ENCODE assay signal across 10 cellular contexts in the genomic region with DNA sequence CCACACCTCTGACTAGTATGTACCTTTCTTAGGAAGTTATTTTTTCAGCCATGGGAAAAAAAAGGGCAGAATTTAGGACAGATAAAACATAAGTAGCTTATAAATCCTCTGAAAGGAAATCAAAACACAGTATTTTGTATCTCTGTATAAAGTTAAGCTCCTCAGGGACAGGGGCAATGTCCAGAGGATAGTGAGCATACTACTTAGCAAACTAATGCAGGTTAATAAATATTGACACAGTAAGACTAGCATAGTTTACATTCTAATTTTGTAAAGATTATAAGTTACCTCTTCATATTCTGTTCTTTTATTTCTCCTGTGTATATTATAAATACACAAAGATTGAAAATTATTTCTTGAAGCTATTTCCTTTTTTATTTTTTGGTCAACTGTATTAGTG. TPM values are rescaled to one million over a fixed set of nuclear protein-coding genes. Genes with fewer than 3 reads are reported as not detected.
DNase-seq lines count a peak whose midpoint lies in the region; ATAC-seq and TF ChIP-seq lines count a peak whose summit lies in the region.
"Had no signal": no experiment of that assay in that cellular context is flagged by ENCODE, and none has a peak within 500 bp of the region (broad histone marks: within the 10 kb centered on the region; RNA-seq: fewer than 3 reads in every experiment).

No MANE protein-coding gene starts in this region.

- no peak overlapping the region for H2AFZ ChIP-seq in neural cell (ENCODE audit: low read depth, low read length)

- peak overlapping the region in 1 of 7 donors; percentile 89 for H3K27ac Mint-ChIP-seq in CD4-positive, alpha-beta memory T cell

- CTCF ChIA-PET in CD4-positive, alpha-beta memory T cell (lab: Charles Lee; ENCODE audit: partially characterized antibody) = interaction anchor here (0.9 kb wide), 1 partner anchor 497 kb away, joined by 4 read pairs; no protein-coding TSS in a partner anchor

- H3K4me1 Mint-ChIP-seq in CD4-positive, alpha-beta memory T cell = peaks cover 46 to 61% (median 53%) of the 10 kb centered on the region in 4 donors

- POLR2A ChIA-PET in CD4-positive, alpha-beta memory T cell (lab: Charles Lee; ENCODE audit: partially characterized antibody) = no interaction called here

- peak overlapping the region; percentile 17 to 98 (median 94) for H3K4me3 Mint-ChIP-seq in CD4-positive, alpha-beta memory T cell

- H3K4me3 ChIP-seq in CD4-positive, alpha-beta memory T cell (ENCODE audit: low read length in 2 of 2) = no peak overlapping the region
- H3K4me3 ChIP-seq in MG63 = peak overlapping the region; percentile 99
- H3K4me3 ChIP-seq in dorsolateral prefrontal cortex = peak overlapping the region in 49 of 59 donors; percentile 2 to 100 (median 95)
- peak overlapping the region; percentile 77 for H3K4me3 ChIP-seq in neural cell (ENCODE audit: low read length)
- H3K4me3 ChIP-seq in mucosa of descending colon = no peak overlapping the region

- H3K4me1 ChIP-seq in CD4-positive, alpha-beta memory T cell (ENCODE audit: insufficient read depth, low read length) = peaks cover 62% of the 10 kb centered on the region
- H3K4me1 ChIP-seq in mucosa of descending colon (ENCODE audit: low read depth) = peaks cover 23% of the 10 kb centered on the region

- no peaks in the 10 kb centered on the region for H3K36me3 ChIP-seq in CD4-positive, alpha-beta memory T cell (ENCODE audit: insufficient read depth, low read length)
- H3K36me3 ChIP-seq in MG63 (peaks cover 31% of the 10 kb centered on the region), neural cell (ENCODE audit: insufficient read depth, low read length) (no peaks in the 10 kb centered on the region), mucosa of descending colon (ENCODE audit: low read depth) (no peaks in the 10 kb centered on the region)

- H3K27me3 Mint-ChIP-seq in CD4-positive, alpha-beta memory T cell = no peaks in the 10 kb centered on the region

- TF ChIP-seq CTCF in dorsolateral prefrontal cortex (IDR thresholded peaks at IDR 0.05 in 54 of 56, conservative IDR thresholded peaks at IDR 0.05 in 2 of 56; ENCODE audit: low read depth in 1 of 56, partially characterized antibody in 56 of 56) = no peak
- no peak for TF ChIP-seq CTCF in neural cell (IDR thresholded peaks at IDR 0.05; ENCODE audit: poor library complexity, severe bottlenecking)
- no peak for TF ChIP-seq CTCF in mucosa of descending colon (IDR thresholded peaks at IDR 0.05)
- no peak for TF ChIP-seq CTCF in GM10266 (IDR thresholded peaks at IDR 0.05; ENCODE audit: control insufficient read depth, insufficient read depth, low read depth, missing control alignments)

- no peaks in the 10 kb centered on the region for H3K9me3 Mint-ChIP-seq in CD4-positive, alpha-beta memory T cell

- peak overlapping the region; percentile 94 for H3K9ac ChIP-seq in neural cell (ENCODE audit: low read length)

- TF ChIP-seq RAD21 in neural cell (conservative IDR thresholded peaks at IDR 0.05) = no peak

- H3K36me3 Mint-ChIP-seq in CD4-positive, alpha-beta memory T cell = peaks cover 4 to 11% of the 10 kb centered on the region in 2 donors

- H4K20me1 ChIP-seq in neural cell (ENCODE audit: insufficient read depth) = peaks cover 10% of the 10 kb centered on the region

- H3K9me2 ChIP-seq in neural cell (ENCODE audit: insufficient read depth, low read length) = no peaks in the 10 kb centered on the region

- no peak for DNase-seq in CD4-positive, alpha-beta memory T cell
- DNase-seq in MG63 (no peak), dorsolateral prefrontal cortex (no peak), cerebellar nuclear complex (lab: John Stamatoyannopoulos, UW) (no peak), mucosa of descending colon (no peak), GM10266 (ENCODE audit: extremely low spot score) (no peak)
- DNase-seq: activated naive CD4-positive, alpha-beta T cell; stimulated activated CD4-positive, alpha-beta T cell treated with anti-CD3 and anti-CD28 coated beads, Interleukin-4, amount 100 ng/mL, for 4 hours had no signal

- intact Hi-C loops in CD4-positive, alpha-beta memory T cell (cut with micrococcal nuclease) = loop anchor here (5.0 to 10.0 kb wide), 2 partner anchors 416 to 498 kb away; no protein-coding TSS in a partner anchor
- intact Hi-C loops in dorsolateral prefrontal cortex (cut with DNase I) (loop anchor here in 1 of 2 donors (5.0 to 10.0 kb wide), 3 partner anchors 102 to 1782 kb away; no protein-coding TSS in a partner anchor), mucosa of descending colon (cut with DNase I, micrococcal nuclease) (no loop called here)

- peaks cover 58% of the 10 kb centered on the region for H3K79me2 ChIP-seq in neural cell (replicated peaks; ENCODE audit: insufficient read depth, low read length)

- H3K27me3 ChIP-seq in CD4-positive, alpha-beta memory T cell (ENCODE audit: insufficient read depth, low read length) = no peaks in the 10 kb centered on the region
- H3K27me3 ChIP-seq in MG63 = no peaks in the 10 kb centered on the region
- no peaks in the 10 kb centered on the region for H3K27me3 ChIP-seq in dorsolateral prefrontal cortex
- H3K27me3 ChIP-seq in neural cell (ENCODE audit: insufficient read depth, low read depth, low read length) = no peaks in the 10 kb centered on the region

- ATAC-seq in mucosa of descending colon (no peak), GM18909 (IDR thresholded peaks at IDR 0.05; ENCODE audit: poor library complexity, unreplicated experiment) (no peak)

- TF ChIP-seq EP300 in neural cell (conservative IDR thresholded peaks at IDR 0.05; ENCODE audit: poor library complexity, severe bottlenecking) = no peak

- no peaks in the 10 kb centered on the region for H3F3A ChIP-seq in neural cell (ENCODE audit: insufficient read depth, low read length, poor library complexity, severe bottlenecking)

- no peaks in the 10 kb centered on the region for H3K9me3 ChIP-seq in CD4-positive, alpha-beta memory T cell (ENCODE audit: control insufficient read depth in 1 of 2, low read length in 2 of 2)
- H3K9me3 ChIP-seq in MG63 (peaks cover 3% of the 10 kb centered on the region; the same call in 1 of the 2 replicates), neural cell (ENCODE audit: low read length) (no peaks in the 10 kb centered on the region), mucosa of descending colon (no peaks in the 10 kb centered on the region)

- H3K4me2 ChIP-seq in neural cell (ENCODE audit: low read length) = peak overlapping the region; percentile 66

- no peak overlapping the region for H3K27ac ChIP-seq in CD4-positive, alpha-beta memory T cell (ENCODE audit: low read depth, low read length)
- no peak overlapping the region for H3K27ac ChIP-seq in dorsolateral prefrontal cortex
- no peak overlapping the region for H3K27ac ChIP-seq in neural cell (ENCODE audit: low read length)

TF ChIP-seq in neural cell, 6 proteins besides CTCF, POLR2A, EP300 and RAD21:
- TF ChIP-seq MXI1 (conservative IDR thresholded peaks at IDR 0.05; ENCODE audit: poor library complexity, severe bottlenecking) = no peak

RNA-seq across cellular contexts. Expression of a gene that starts 2.1 kb away (rescaled TPM):
- 100 to 1,000 TPM; 115 to 140 TPM for total RNA-seq in CD4-positive, alpha-beta memory T cell
- 100 to 1,000 TPM; 122 to 127 TPM for polyA plus RNA-seq in CD4-positive, alpha-beta memory T cell
- total RNA-seq in MG63 (2014; rRNA removed; shearing (Covaris generic); ENCODE audit: low replicate concordance) = 42.3 and 53.4 TPM in 2 replicates
- total RNA-seq in dorsolateral prefrontal cortex (100 to 1,000 TPM in 102 of 120 experiments, 10 to 100 TPM in 18; 80.0 to 135 (median 112) TPM), mucosa of descending colon (100 to 1,000 TPM in 2 of 3 donors, 10 to 100 TPM in 1; 85.4 to 151 (median 100) TPM)
- polyA plus RNA-seq in neural cell = 82.8 and 98.5 TPM in 2 replicates
- 208 and 228 TPM in 2 replicates for polyA minus RNA-seq in neural cell

Comparison
In these comparisons a context has a peak if more than half of its experiments do, and no peak if none do; other contexts are left out.
1. H3K4me3 ChIP-seq: peak in MG63 (single experiment), dorsolateral prefrontal cortex (49 of 59) and neural cell (single experiment); none in CD4-positive, alpha-beta memory T cell (0 of 2) and mucosa of descending colon (single experiment).